ENCODE assay signal across 9 cellular contexts in genomic region chr20:52105045-52105572, GRCh38.
DNase-seq lines count a peak whose midpoint lies in the region; ATAC-seq, FAIRE-seq and TF ChIP-seq lines count a peak whose summit lies in the region.
"Had no signal": no experiment of that assay in that cellular context is flagged by ENCODE, and none has a peak within 500 bp of the region (broad histone marks: within the 10 kb centered on the region; RNA-seq: fewer than 3 reads in every experiment).

No MANE protein-coding gene starts in this region.

- ATAC-seq in HG03439 (IDR thresholded peaks at IDR 0.05; ENCODE audit: unreplicated experiment) (no peak), HG02678 (IDR thresholded peaks at IDR 0.05; ENCODE audit: unreplicated experiment) (no peak)

- H3K36me3 ChIP-seq in neuron (ENCODE audit: insufficient read depth, low read length) (no peaks in the 10 kb centered on the region), SJCRH30 (no peaks in the 10 kb centered on the region)

- peak overlapping the region; percentile 64 for H3K4me3 ChIP-seq in fibroblast of pulmonary artery (replicated peaks; ENCODE audit: low read depth, low read length)
- H3K4me3 ChIP-seq in neuron (ENCODE audit: low read length): peak overlapping the region; percentile 60
- no peak overlapping the region for H3K4me3 ChIP-seq in SJCRH30

- peak overlapping the region; percentile 60 for H2AFZ ChIP-seq in neuron (ENCODE audit: low read depth, low read length)

- TF ChIP-seq CTCF in GM10266 (IDR thresholded peaks at IDR 0.05; ENCODE audit: control insufficient read depth, insufficient read depth, low read depth, missing control alignments) (no peak), fibroblast of pulmonary artery (IDR thresholded peaks at IDR 0.05; ENCODE audit: low read length, missing control alignments) (no peak)

- H3K4me1 ChIP-seq in neuron (ENCODE audit: insufficient read depth, low read length): peaks cover 5% of the 10 kb centered on the region
- H3K4me1 ChIP-seq in SJCRH30: no peaks in the 10 kb centered on the region

- H3K27me3 ChIP-seq in neuron (ENCODE audit: insufficient read depth, low read length) (no peaks in the 10 kb centered on the region), SJCRH30 (no peaks in the 10 kb centered on the region)

- DNase-seq in GM10266 (ENCODE audit: extremely low spot score) (peak; percentile 32), SK-N-DZ (ENCODE audit: low spot score) (peak; percentile 68), fibroblast of pulmonary artery (ENCODE audit: low read depth) (peak; percentile 47), SJCRH30 (no peak), GM19239 (ENCODE audit: insufficient read length, low spot score) (no peak)

- FAIRE-seq in GM19239 (lab: Jason Lieb, UNC): no peak

- no peak overlapping the region for H3K27ac ChIP-seq in SJCRH30
- H3K27ac ChIP-seq: KMS-11 had no signal

- no peaks in the 10 kb centered on the region for H3K9me3 ChIP-seq in neuron (ENCODE audit: low read length)
- H3K9me3 ChIP-seq in SJCRH30 (replicated peaks): no peaks in the 10 kb centered on the region

Comparison
In these comparisons a context has a peak if more than half of its experiments do, and no peak if none do; other contexts are left out.
1. DNase-seq: peak in GM10266 (single experiment), SK-N-DZ (single experiment) and fibroblast of pulmonary artery (single experiment); none in SJCRH30 (0 of 2) and GM19239 (single experiment).